ENCODE assay signal across 8 cellular contexts in the genomic region with DNA sequence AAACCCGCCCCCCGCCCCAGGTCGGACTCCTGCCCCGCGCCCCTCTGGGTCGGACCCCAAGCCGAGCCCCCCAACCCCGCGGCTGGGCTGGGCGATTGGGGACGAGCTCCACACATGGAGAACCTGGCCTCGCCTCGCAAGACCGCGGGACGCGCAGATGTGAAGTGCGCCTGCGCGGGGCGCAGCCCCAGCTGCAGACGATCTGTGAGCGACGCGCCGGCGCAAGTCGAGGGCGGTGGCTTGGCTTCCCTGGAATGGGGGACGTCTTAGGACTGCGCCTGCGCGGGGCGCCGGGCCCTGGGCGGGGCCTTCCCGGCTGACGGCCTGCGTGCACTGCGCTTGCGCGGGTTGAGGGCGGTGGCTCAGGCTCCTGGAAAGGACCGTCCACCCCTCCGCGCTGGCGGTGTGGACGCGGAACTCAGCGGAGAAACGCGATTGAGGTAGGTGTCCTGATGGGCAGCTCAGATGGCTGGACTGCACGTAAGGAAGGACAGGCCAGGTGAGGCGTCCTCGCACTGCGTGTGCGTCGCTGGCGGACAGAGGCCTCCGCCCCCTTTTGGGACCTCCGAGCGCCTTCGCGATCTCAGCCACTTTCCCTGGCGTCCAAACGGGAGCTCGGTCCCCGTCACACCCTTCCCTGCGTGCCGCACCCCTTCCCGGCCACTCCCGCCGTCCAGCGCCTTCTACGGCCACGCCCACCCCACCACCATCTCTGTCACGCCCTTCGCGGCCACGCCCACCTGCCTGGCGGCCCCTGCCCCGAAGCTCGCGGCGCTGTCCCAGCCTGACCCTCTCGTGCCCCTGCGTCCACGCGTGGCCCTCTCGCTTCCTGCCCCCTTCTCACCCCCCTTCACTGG. TPM values are rescaled to one million over a fixed set of nuclear protein-coding genes. Genes with fewer than 3 reads are reported as not detected.
DNase-seq lines count a peak whose midpoint lies in the region; ATAC-seq, FAIRE-seq and TF ChIP-seq lines count a peak whose summit lies in the region.

A gene (plus strand): TSS at position 351 of the 857 bp plus-strand sequence. CDS start 1,278 bp downstream, outside the sequence.

- peak; percentile 97 for DNase-seq in DND-41
- DNase-seq in Karpas-422, result peak; percentile 98
- DNase-seq in RCC 7860 (ENCODE audit: low spot score), result peak; percentile 93
- DNase-seq in activated T-cell treated with anti-CD3 and anti-CD28 coated beads, Interleukin-2, amount 50 U/mL, for 72 hours, result peak; percentile 97 to 99
- DNase-seq in esophagus muscularis mucosa (ENCODE audit: extremely low spot score), result peak; percentile 97
- DNase-seq in stimulated activated CD8-positive, alpha-beta memory T cell treated with anti-CD3 and anti-CD28 coated beads, Interleukin-7, amount 100 ng/mL, for 24 hours (ENCODE audit: low read depth), result peak; percentile 94

- H3K27me3 Mint-ChIP-seq in activated T-cell treated with anti-CD3 and anti-CD28 coated beads, Interleukin-2, amount 50 U/mL, for 72 hours (ENCODE audit: low read depth), result no peaks in the 10 kb centered on the region

- H3K9me3 Mint-ChIP-seq in activated T-cell treated with anti-CD3 and anti-CD28 coated beads, Interleukin-2, amount 50 U/mL, for 72 hours, result no peaks in the 10 kb centered on the region

- intact Hi-C loops in esophagus muscularis mucosa (cut with DNase I), result no loop called here

- H3K4me3 ChIP-seq in DND-41 (ENCODE audit: low read depth in 1 of 2, low read length in 2 of 2), result peak within 1 kb of the TSS; percentile 38 to 74
- peak within 1 kb of the TSS; percentile 88 for H3K4me3 ChIP-seq in Karpas-422 (ENCODE audit: low read length)
- peak within 1 kb of the TSS; percentile 88 to 100 (median 94) for H3K4me3 ChIP-seq in esophagus muscularis mucosa
- peak within 1 kb of the TSS; percentile 93 to 98 for H3K4me3 ChIP-seq in muscle layer of duodenum (ENCODE audit: low read depth in 1 of 2, low read length in 2 of 2)

- H3K9me3 ChIP-seq in DND-41 (ENCODE audit: insufficient read depth, low read length, severe bottlenecking), result no peaks in the 10 kb centered on the region
- no peaks in the 10 kb centered on the region for H3K9me3 ChIP-seq in Karpas-422 (ENCODE audit: low read length)
- no peaks in the 10 kb centered on the region for H3K9me3 ChIP-seq in esophagus muscularis mucosa
- H3K9me3 ChIP-seq in muscle layer of duodenum (ENCODE audit: control insufficient read depth in 1 of 2, low read length in 2 of 2), result no peaks in the 10 kb centered on the region

- H3K36me3 ChIP-seq in DND-41 (ENCODE audit: insufficient read depth, low read length), result peaks cover 24% of the 10 kb centered on the region
- peaks cover 13% of the 10 kb centered on the region; the same call in 1 of the 2 replicates for H3K36me3 ChIP-seq in Karpas-422 (ENCODE audit: insufficient read depth, low read length)
- H3K36me3 ChIP-seq in esophagus muscularis mucosa, result peaks cover 0 to under 1% (median 0%) of the 10 kb centered on the region in 4 donors
- no peaks in the 10 kb centered on the region for H3K36me3 ChIP-seq in muscle layer of duodenum (ENCODE audit: control insufficient read depth in 1 of 2, insufficient read depth in 2 of 2, low read length in 2 of 2)

- under 1% methylated on average over 42 of the region's 90 CpGs for WGBS in esophagus muscularis mucosa

- H2AFZ ChIP-seq in DND-41 (ENCODE audit: low read depth, low read length) (peak within 1 kb of the TSS; percentile 83), Karpas-422 (ENCODE audit: low read length) (peak within 1 kb of the TSS; percentile 97; the same call in 1 of the 2 replicates)

- FAIRE-seq in RCC 7860 (lab: Jason Lieb, UNC), result no peak

- no peak for TF ChIP-seq CTCF in DND-41 (IDR thresholded peaks at IDR 0.05; ENCODE audit: borderline replicate concordance, extremely low read depth, low read length, poor library complexity, severe bottlenecking)
- peak in 1 of 3 experiments; percentile 13 for TF ChIP-seq CTCF in esophagus muscularis mucosa (IDR thresholded peaks at IDR 0.05)

- H3K4me1 Mint-ChIP-seq in activated T-cell treated with anti-CD3 and anti-CD28 coated beads, Interleukin-2, amount 50 U/mL, for 72 hours (ENCODE audit: low read depth), result peaks cover 73% of the 10 kb centered on the region

- TF ChIP-seq POLR2A in esophagus muscularis mucosa (IDR thresholded peaks at IDR 0.05; ENCODE audit: low read depth), result peak; percentile 75

- H3K27me3 ChIP-seq in DND-41 (ENCODE audit: insufficient read depth, low read length, poor library complexity), result no peaks in the 10 kb centered on the region
- H3K27me3 ChIP-seq in Karpas-422 (ENCODE audit: low read length), result no peaks in the 10 kb centered on the region
- peaks cover 0 to 8% (median 0%) of the 10 kb centered on the region in 4 donors for H3K27me3 ChIP-seq in esophagus muscularis mucosa
- no peaks in the 10 kb centered on the region for H3K27me3 ChIP-seq in muscle layer of duodenum (ENCODE audit: low read depth, low read length)

- peak within 1 kb of the TSS; percentile 98 for H3K27ac Mint-ChIP-seq in activated T-cell treated with anti-CD3 and anti-CD28 coated beads, Interleukin-2, amount 50 U/mL, for 72 hours

- H3K4me2 ChIP-seq in DND-41 (ENCODE audit: insufficient read depth, low read length), result peak within 1 kb of the TSS; percentile 96
- H3K4me2 ChIP-seq in Karpas-422 (ENCODE audit: low read depth, low read length, poor library complexity, severe bottlenecking), result peak within 1 kb of the TSS; percentile 99

- TF ChIP-seq EP300 in esophagus muscularis mucosa (IDR thresholded peaks at IDR 0.05), result no peak

- H3K9ac ChIP-seq in DND-41 (ENCODE audit: low read depth, low read length) (peak within 1 kb of the TSS; percentile 70), Karpas-422 (ENCODE audit: low read length) (peak within 1 kb of the TSS; percentile 98)

- H3K27ac ChIP-seq in DND-41 (ENCODE audit: low read length) (peak within 1 kb of the TSS; percentile 88), Karpas-422 (ENCODE audit: low read length) (peak within 1 kb of the TSS; percentile 75), esophagus muscularis mucosa (replicated peaks in 1 of 4) (peak within 1 kb of the TSS; percentile 90 to 98 (median 96)), muscle layer of duodenum (ENCODE audit: low read length) (peak within 1 kb of the TSS; percentile 96)

- peaks cover 9% of the 10 kb centered on the region; the same call in 1 of the 2 replicates for H4K20me1 ChIP-seq in DND-41 (ENCODE audit: insufficient read depth, low read length)
- no peaks in the 10 kb centered on the region for H4K20me1 ChIP-seq in Karpas-422 (ENCODE audit: insufficient read depth, low read depth, low read length)

- peaks cover 48% of the 10 kb centered on the region for H3K79me2 ChIP-seq in DND-41 (ENCODE audit: insufficient read depth, low read length)
- H3K79me2 ChIP-seq in Karpas-422 (ENCODE audit: low read length), result peaks cover 48% of the 10 kb centered on the region

- H3K4me3 Mint-ChIP-seq in activated T-cell treated with anti-CD3 and anti-CD28 coated beads, Interleukin-2, amount 50 U/mL, for 72 hours, result peak within 1 kb of the TSS; percentile 98 to 100

- H3K36me3 Mint-ChIP-seq in activated T-cell treated with anti-CD3 and anti-CD28 coated beads, Interleukin-2, amount 50 U/mL, for 72 hours (ENCODE audit: insufficient read depth in 2 of 2), result peaks cover 7 to 22% of the 10 kb centered on the region in 2 donors

- ATAC-seq in DND-41 (ENCODE audit: insufficient read depth, low read depth) (peak; percentile 91), GM21825 (IDR thresholded peaks at IDR 0.05; ENCODE audit: unreplicated experiment) (peak; percentile 73)
- ATAC-seq in activated T-cell treated with anti-CD3 and anti-CD28 coated beads, Interleukin-2, amount 50 U/mL, for 72 hours (replicated peaks in 1 of 2), result peak; percentile 80 to 85

- H3K9me2 ChIP-seq in Karpas-422 (replicated peaks; ENCODE audit: insufficient read depth, low read length), result no peaks in the 10 kb centered on the region

- H3K4me1 ChIP-seq in DND-41 (ENCODE audit: insufficient read depth, low read length), result peaks cover 47% of the 10 kb centered on the region
- H3K4me1 ChIP-seq in Karpas-422 (ENCODE audit: low read length), result peaks cover 44% of the 10 kb centered on the region
- H3K4me1 ChIP-seq in esophagus muscularis mucosa, result peaks cover 36 to 56% (median 50%) of the 10 kb centered on the region in 4 donors
- peaks cover 12 to 27% of the 10 kb centered on the region in 2 donors for H3K4me1 ChIP-seq in muscle layer of duodenum (ENCODE audit: control insufficient read depth in 1 of 2, insufficient read depth in 2 of 2, low read length in 2 of 2)

RNA-seq across cellular contexts. Expression of the gene that starts here (rescaled TPM):
- total RNA-seq in Karpas-422 (2014; rRNA removed; shearing (Covaris generic); ENCODE audit: low replicate concordance), result 62.0 and 99.3 TPM in 2 replicates
- total RNA-seq in activated T-cell treated with anti-CD3 and anti-CD28 coated beads, Interleukin-2, amount 50 U/mL, for 72 hours, result 10 to 100 TPM; 81.3 to 95.1 TPM
- total RNA-seq in esophagus muscularis mucosa, result 100 to 1,000 TPM; 136 to 161 (median 142) TPM

Comparison
In these comparisons a context has a peak if more than half of its experiments do, and no peak if none do; other contexts are left out.
1. Peak in every context shown above with its lines: DNase-seq, ATAC-seq, H3K4me3 ChIP-seq and H3K27ac ChIP-seq.